ENCODE assay signal across 2 cellular contexts in the genomic region with DNA sequence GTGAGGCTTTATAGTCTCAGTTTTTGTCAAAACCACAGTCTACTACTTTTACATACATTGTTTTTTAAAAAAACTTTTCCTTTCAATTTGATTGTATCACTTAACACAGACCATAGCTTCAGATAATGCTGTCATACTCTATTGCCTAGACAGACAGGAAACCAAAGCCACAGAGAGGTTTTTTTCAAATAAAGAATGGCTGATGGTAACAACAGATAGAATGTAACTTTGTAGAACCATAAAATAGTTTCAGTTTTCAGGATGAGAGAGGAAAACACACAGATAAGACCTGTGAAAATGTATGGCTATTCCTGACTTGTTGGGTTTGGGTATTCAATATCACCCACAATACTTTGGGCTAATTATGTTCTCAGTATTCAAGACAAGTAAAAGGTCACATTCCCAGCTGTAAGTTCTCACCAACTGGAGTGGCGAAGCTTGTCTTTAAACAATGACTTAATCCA.
TF ChIP-seq lines count a peak whose summit lies in the region.

No MANE protein-coding gene starts in this region.

TF ChIP-seq in IMR-90, 13 proteins besides CTCF, POLR2A, EP300 and RAD21 (continued from another document):
- TF ChIP-seq MAZ (IDR thresholded peaks at IDR 0.05; ENCODE audit: borderline replicate concordance, low read depth, low read length) (no peak), SMC3 (IDR thresholded peaks at IDR 0.05; ENCODE audit: low read depth, low read length) (no peak), MXI1 (IDR thresholded peaks at IDR 0.05; ENCODE audit: borderline replicate concordance, low read depth, low read length) (no peak), FOS (IDR thresholded peaks at IDR 0.05; ENCODE audit: low read depth, low read length) (no peak), BHLHE40 (IDR thresholded peaks at IDR 0.05; ENCODE audit: low read depth, low read length) (no peak), CHD1 (IDR thresholded peaks at IDR 0.05; ENCODE audit: low read depth, low read length) (no peak), CEBPB (IDR thresholded peaks at IDR 0.05; ENCODE audit: low read depth, low read length) (no peak)
- TF ChIP-seq, protein P1, sequence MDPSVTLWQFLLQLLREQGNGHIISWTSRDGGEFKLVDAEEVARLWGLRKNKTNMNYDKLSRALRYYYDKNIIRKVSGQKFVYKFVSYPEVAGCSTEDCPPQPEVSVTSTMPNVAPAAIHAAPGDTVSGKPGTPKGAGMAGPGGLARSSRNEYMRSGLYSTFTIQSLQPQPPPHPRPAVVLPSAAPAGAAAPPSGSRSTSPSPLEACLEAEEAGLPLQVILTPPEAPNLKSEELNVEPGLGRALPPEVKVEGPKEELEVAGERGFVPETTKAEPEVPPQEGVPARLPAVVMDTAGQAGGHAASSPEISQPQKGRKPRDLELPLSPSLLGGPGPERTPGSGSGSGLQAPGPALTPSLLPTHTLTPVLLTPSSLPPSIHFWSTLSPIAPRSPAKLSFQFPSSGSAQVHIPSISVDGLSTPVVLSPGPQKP (IDR thresholded peaks at IDR 0.05; ENCODE audit: borderline replicate concordance, low read depth, low read length) = no peak

TF ChIP-seq in HEK293T, 16 proteins besides CTCF, POLR2A, EP300 and RAD21 (continued from another document):
- no peak for TF ChIP-seq BHLHE40 (IDR thresholded peaks at IDR 0.05; ENCODE audit: borderline replicate concordance)
- TF ChIP-seq FOXK2 (IDR thresholded peaks at IDR 0.05) = no peak
- TF ChIP-seq HDGF (IDR thresholded peaks at IDR 0.05; ENCODE audit: borderline replicate concordance) = no peak
- no peak for TF ChIP-seq CTBP1 (IDR thresholded peaks at IDR 0.05; ENCODE audit: borderline replicate concordance)
TF ChIP-seq in HEK293T: peak in this region for 0.
